In the genomic region with DNA sequence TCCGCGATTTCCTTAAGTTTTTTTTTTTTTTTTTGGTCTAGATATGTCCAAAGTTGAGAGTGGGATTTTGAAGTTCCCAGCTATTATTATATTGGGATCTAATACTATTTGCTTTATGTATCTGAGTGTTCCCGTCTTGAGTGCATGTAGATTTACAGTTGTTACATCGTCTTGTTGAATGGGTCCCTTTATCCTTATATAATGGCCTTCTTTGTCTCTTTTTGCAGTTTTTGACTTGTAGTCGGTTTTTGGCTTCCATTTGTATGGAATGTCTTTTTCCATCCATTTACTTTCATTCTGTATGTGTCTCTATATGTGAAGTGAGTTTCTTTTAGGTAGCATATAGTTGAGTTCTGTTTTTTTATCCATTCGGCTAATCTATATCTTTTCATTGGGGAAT, we compare ENCODE assay signal across 23 cellular contexts. TPM values are rescaled to one million over a fixed set of nuclear protein-coding genes. Genes with fewer than 3 reads are reported as not detected.
DNase-seq lines count a peak whose midpoint lies in the region; ATAC-seq, FAIRE-seq and TF ChIP-seq lines count a peak whose summit lies in the region.
"Had no signal": no experiment of that assay in that cellular context is flagged by ENCODE, and none has a peak within 500 bp of the region (broad histone marks: within the 10 kb centered on the region; RNA-seq: fewer than 3 reads in every experiment).

No MANE protein-coding gene starts in this region.

- H3K9me3 Mint-ChIP-seq in WTC11 (peaks cover 15% of the 10 kb centered on the region), HFFc6 (peaks cover 13% of the 10 kb centered on the region)

- DNase-seq in H54 (ENCODE audit: insufficient read length, low spot score) (no peak), WTC11 (ENCODE audit: low spot score) (no peak), foreskin melanocyte (peak; percentile 68), mesendoderm (no peak), body of pancreas (no peak), HFFc6 (no peak)
- DNase-seq: 8988T; ACHN; BE2C; C1 segment of cervical spinal cord; Caco-2; Calu3; CD4-positive, alpha-beta memory T cell; CD4-positive, CD25-positive, alpha-beta regulatory T cell; CD8-positive, alpha-beta memory T cell; DMS79 treated with DMSO at 0.1 percent for 48 hours; GF-D8 had no signal

- no peak overlapping the region for H3K4me2 ChIP-seq in mesendoderm (ENCODE audit: low read length)
- H3K4me2 ChIP-seq: BLaER1 had no signal

- H2BK5ac ChIP-seq in mesendoderm (ENCODE audit: low read length): no peak overlapping the region

- no peak for TF ChIP-seq CTCF in WTC11 (IDR thresholded peaks at IDR 0.05)
- TF ChIP-seq CTCF in body of pancreas (IDR thresholded peaks at IDR 0.05): no peak
- TF ChIP-seq CTCF in HFFc6 (IDR thresholded peaks at IDR 0.05): no peak

- H3K18ac ChIP-seq in mesendoderm (ENCODE audit: low read length): no peak overlapping the region

- H3K4me3 ChIP-seq in mesendoderm (ENCODE audit: low read length) (no peak overlapping the region), body of pancreas (no peak overlapping the region)
- H3K4me3 ChIP-seq: BLaER1 had no signal

- no peak overlapping the region for H3K9ac ChIP-seq in mesendoderm (ENCODE audit: low read length)
- H3K9ac ChIP-seq: BLaER1 had no signal

- no peak overlapping the region for H4K5ac ChIP-seq in mesendoderm (ENCODE audit: low read length)

- no peaks in the 10 kb centered on the region for H3K79me2 ChIP-seq in mesendoderm (ENCODE audit: control insufficient read depth, insufficient read depth, low read length)

- TF ChIP-seq POLR2A in H54 (IDR thresholded peaks at IDR 0.05; ENCODE audit: low read depth, low read length): no peak
- no peak for TF ChIP-seq POLR2A in body of pancreas (IDR thresholded peaks at IDR 0.05)

- H3K4me3 Mint-ChIP-seq in WTC11: no peak overlapping the region
- no peak overlapping the region for H3K4me3 Mint-ChIP-seq in HFFc6
- H3K4me3 Mint-ChIP-seq: CD14-positive monocyte; CD4-positive, alpha-beta memory T cell; CD4-positive, CD25-positive, alpha-beta regulatory T cell; CD8-positive, alpha-beta memory T cell had no signal

- H3K36me3 Mint-ChIP-seq in WTC11 (peaks cover 13% of the 10 kb centered on the region), HFFc6 (ENCODE audit: low read depth) (peaks cover 17% of the 10 kb centered on the region)
- H3K36me3 Mint-ChIP-seq: CD4-positive, CD25-positive, alpha-beta regulatory T cell had no signal

- no peak overlapping the region for H2AK5ac ChIP-seq in mesendoderm (ENCODE audit: low read length)

- H3K36me3 ChIP-seq in mesendoderm (ENCODE audit: control insufficient read depth, insufficient read depth, low read length) (no peaks in the 10 kb centered on the region), body of pancreas (replicated peaks in 1 of 2; ENCODE audit: insufficient read depth in 1 of 2, low read depth in 2 of 2) (no peaks in the 10 kb centered on the region)
- H3K36me3 ChIP-seq: BE2C, BLaER1 had no signal

- H3K56ac ChIP-seq in mesendoderm (ENCODE audit: low read length): no peak overlapping the region

- no peaks in the 10 kb centered on the region for H3K27me3 ChIP-seq in mesendoderm (ENCODE audit: insufficient read depth, low read length, poor library complexity)
- H3K27me3 ChIP-seq in body of pancreas: no peaks in the 10 kb centered on the region
- H3K27me3 ChIP-seq: BE2C, BLaER1 had no signal

- no peak overlapping the region for H2BK120ac ChIP-seq in mesendoderm (ENCODE audit: low read depth, low read length)

- no peak overlapping the region for H4K8ac ChIP-seq in mesendoderm (ENCODE audit: low read depth, low read length)

- H3K27ac ChIP-seq in mesendoderm (ENCODE audit: low read depth, low read length) (no peak overlapping the region), body of pancreas (no peak overlapping the region)
- H3K27ac ChIP-seq: BLaER1 had no signal

- peak; percentile 15 for FAIRE-seq in H54 (lab: Jason Lieb, UNC)
- FAIRE-seq: A204.1, D721Med, G401.6, GM12891 had no signal

- no peaks in the 10 kb centered on the region for H3K27me3 Mint-ChIP-seq in WTC11 (ENCODE audit: low read depth)
- H3K27me3 Mint-ChIP-seq in HFFc6 (ENCODE audit: insufficient read depth): no peaks in the 10 kb centered on the region
- H3K27me3 Mint-ChIP-seq: CD4-positive, alpha-beta memory T cell had no signal

- intact Hi-C loops in body of pancreas (cut with DNase I): no loop called here

- H3K4me1 Mint-ChIP-seq in WTC11: peaks cover 44% of the 10 kb centered on the region
- H3K4me1 Mint-ChIP-seq in HFFc6 (ENCODE audit: low read depth): peaks cover 2% of the 10 kb centered on the region
- H3K4me1 Mint-ChIP-seq: CD14-positive monocyte; CD4-positive, alpha-beta memory T cell; CD8-positive, alpha-beta memory T cell had no signal

- 100% methylated on average over 1 of the region's 6 CpGs for WGBS in mesendoderm (ENCODE audit: extremely low coverage, insufficient coverage, low lambda C conversion rate)
- 93% methylated on average over 6 of the region's 6 CpGs for whole genome bisulfite sequencing in body of pancreas, 2 donors

- H3K79me1 ChIP-seq in mesendoderm (ENCODE audit: low read length): peaks cover 4% of the 10 kb centered on the region

- no peaks in the 10 kb centered on the region for H3K4me1 ChIP-seq in mesendoderm (ENCODE audit: control insufficient read depth, low read depth, low read length)
- H3K4me1 ChIP-seq in body of pancreas: peaks cover 3% of the 10 kb centered on the region
- H3K4me1 ChIP-seq: BLaER1, Caco-2 had no signal

- H3K4ac ChIP-seq in mesendoderm (ENCODE audit: low read depth, low read length): no peak overlapping the region

- H3K9me3 ChIP-seq in body of pancreas: no peaks in the 10 kb centered on the region
- H3K9me3 ChIP-seq: BE2C, BLaER1, Caco-2 had no signal

- POLR2A ChIA-PET in WTC11 (lab: Charles Lee): no interaction called here

- H3K27ac Mint-ChIP-seq in WTC11 (peak overlapping the region; percentile 38), HFFc6 (no peak overlapping the region)
- H3K27ac Mint-ChIP-seq: CD14-positive monocyte; CD4-positive, alpha-beta memory T cell; CD8-positive, alpha-beta memory T cell had no signal

- no peak for ATAC-seq in WTC11
- ATAC-seq in body of pancreas: no peak

- CTCF ChIA-PET in WTC11 (lab: Charles Lee): no interaction called here

- no peak overlapping the region for H2BK15ac ChIP-seq in mesendoderm (replicated peaks; ENCODE audit: low read depth)

- H3K23ac ChIP-seq in mesendoderm (ENCODE audit: low read length): no peak overlapping the region

TF ChIP-seq in WTC11, 78 proteins besides CTCF, POLR2A, EP300 and RAD21 (continues in another document):
- TF ChIP-seq CREB1 (CRISPR knock-in tag; IDR thresholded peaks at IDR 0.05) (no peak), ZNF532 (CRISPR knock-in tag; IDR thresholded peaks at IDR 0.05; ENCODE audit: borderline replicate concordance) (no peak)

RNA-seq across cellular contexts. Expression of gene CRYBG3, which starts 35.6 kb away (rescaled TPM):
- total RNA-seq in WTC11 (2021) (12.6 to 13.6 TPM (median 13.3 TPM) in 3 replicates), body of pancreas (10 to 100 TPM; 14.5 to 17.1 TPM)
- polyA plus RNA-seq in mesendoderm (2013, experiment 1 of 2): 2.3 TPM
- polyA plus RNA-seq in mesendoderm (2013, experiment 2 of 2): 2.4 TPM
- total RNA-seq in HFFc6 (2021; fragmentation: NEBNext Ultra II Directional; extraction: Animal tissue kit (Norgen Biotek cat#: 25700)): 10 to 100 TPM; 10.7 to 14.1 (median 12.8) TPM
